Comparison of ENCODE assay signal across 26 cellular contexts in genomic region chr15:59147666-59148065, GRCh38. TPM values are rescaled to one million over a fixed set of nuclear protein-coding genes. Genes with fewer than 3 reads are reported as not detected.
"Had no signal": no experiment of that assay in that cellular context is flagged by ENCODE, and none has a peak within 500 bp of the region (broad histone marks: within the 10 kb centered on the region; RNA-seq: fewer than 3 reads in every experiment).

No MANE protein-coding gene starts in this region.

- H3K4me1 ChIP-seq: gastrocnemius medialis, left ventricle myocardium inferior, lower lobe of right lung, right atrium auricular region had no signal

- H3K9me3 Mint-ChIP-seq: immature natural killer cell; memory B cell; natural killer cell treated with Interleukin-12 subunit alpha and Interleukin-12 subunit beta and Interleukin-15 and Interleukin-18, amount 100 ng/mL, for 72 hours; neural progenitor cell; type B pancreatic cell had no signal

- H3K36me3 ChIP-seq: neural progenitor cell, ovary, thyroid gland had no signal

- H3K9ac ChIP-seq: neural progenitor cell had no signal

- H3K4me2 ChIP-seq: neural progenitor cell, smooth muscle cell had no signal

- H3K4me1 Mint-ChIP-seq: immature natural killer cell, memory B cell had no signal

- ATAC-seq: gastrocnemius medialis; heart right ventricle; lower lobe of right lung; natural killer cell treated with Interleukin-12 subunit alpha and Interleukin-12 subunit beta and Interleukin-15 and Interleukin-18, amount 100 ng/mL, for 72 hours had no signal

- FAIRE-seq: endometrium, keratinocyte, urothelium cell line had no signal

- H3K27me3 ChIP-seq: esophagus muscularis mucosa, gastrocnemius medialis, heart right ventricle, neural progenitor cell, ovary, right atrium auricular region, sigmoid colon, thyroid gland had no signal

- H3K36me3 Mint-ChIP-seq: natural killer cell treated with Interleukin-12 subunit alpha and Interleukin-12 subunit beta and Interleukin-15 and Interleukin-18, amount 100 ng/mL, for 72 hours had no signal

- H3K27ac ChIP-seq: epithelial cell of prostate, gastrocnemius medialis, heart right ventricle, left ventricle myocardium inferior, lower lobe of right lung, neural progenitor cell, ovary, right atrium auricular region, sigmoid colon, thyroid gland had no signal

- H2AFZ ChIP-seq: neural progenitor cell had no signal

- H3K4me3 ChIP-seq: esophagus muscularis mucosa, gastrocnemius medialis, heart right ventricle, left ventricle myocardium inferior, lower lobe of right lung, neural progenitor cell, ovary, right atrium auricular region, sigmoid colon, smooth muscle cell, thyroid gland had no signal

- H3K4me3 Mint-ChIP-seq: immature natural killer cell; memory B cell; natural killer cell treated with Interleukin-12 subunit alpha and Interleukin-12 subunit beta and Interleukin-15 and Interleukin-18, amount 100 ng/mL, for 72 hours; neural progenitor cell; type B pancreatic cell had no signal

- H3K27ac Mint-ChIP-seq: immature natural killer cell; memory B cell; natural killer cell treated with Interleukin-12 subunit alpha and Interleukin-12 subunit beta and Interleukin-15 and Interleukin-18, amount 100 ng/mL, for 72 hours; neural progenitor cell; type B pancreatic cell had no signal

- H3K27me3 Mint-ChIP-seq: memory B cell; natural killer cell treated with Interleukin-12 subunit alpha and Interleukin-12 subunit beta and Interleukin-15 and Interleukin-18, amount 100 ng/mL, for 72 hours; type B pancreatic cell had no signal

- H3K9me3 ChIP-seq: esophagus muscularis mucosa, gastrocnemius medialis, heart right ventricle, left ventricle myocardium inferior, lower lobe of right lung, ovary, right atrium auricular region, sigmoid colon, thyroid gland had no signal

- DNase-seq: effector memory CD4-positive, alpha-beta T cell; gastrocnemius medialis; heart right ventricle; immature natural killer cell; left ventricle myocardium inferior; lower lobe of right lung; midbrain; nucleus accumbens; ovary; sigmoid colon; stimulated activated CD4-positive, alpha-beta T cell treated with anti-CD3 and anti-CD28 coated beads, Interleukin-2, amount 100 ng/mL, for 48 hours; stimulated activated naive CD4-positive, alpha-beta T cell treated with Interleukin-2 at 50 U/mL for 16 hours; thyroid gland had no signal

RNA-seq across cellular contexts. Expression of gene LDHAL6B, which starts 59.0 kb away (rescaled TPM):
- total RNA-seq: esophagus muscularis mucosa; fibroblast of villous mesenchyme; gastrocnemius medialis; heart right ventricle; left ventricle myocardium inferior; lower lobe of right lung; natural killer cell treated with Interleukin-12 subunit alpha and Interleukin-12 subunit beta and Interleukin-15 and Interleukin-18, amount 100 ng/mL, for 72 hours; ovary; posterior vena cava; right atrium auricular region; sigmoid colon; smooth muscle cell had no signal
- polyA plus RNA-seq: heart right ventricle, immature natural killer cell, keratinocyte, ovary, sigmoid colon, smooth muscle cell had no signal
